ENCODE assay signal across 21 cellular contexts in genomic region chr21:44408226-44408625, GRCh38. TPM values are rescaled to one million over a fixed set of nuclear protein-coding genes. Genes with fewer than 3 reads are reported as not detected.
"Had no signal": no experiment of that assay in that cellular context is flagged by ENCODE, and none has a peak within 500 bp of the region (broad histone marks: within the 10 kb centered on the region; RNA-seq: fewer than 3 reads in every experiment).

No MANE protein-coding gene starts in this region.

- H3K4me1 Mint-ChIP-seq: stimulated activated memory B cell treated with anti-CD40 and anti-IgM and Interleukin-4, amounts not matched to agents 10 μg/mL and 1 μg/mL and 100 μg/mL, for 72 hours; WTC11 had no signal

- H3K4me3 ChIP-seq: ascending aorta, breast epithelium, esophagus muscularis mucosa, gastroesophageal sphincter, heart left ventricle, pancreas, right lobe of liver, thoracic aorta, upper lobe of right lung had no signal

- H3K27me3 ChIP-seq: ascending aorta, breast epithelium, heart left ventricle, pancreas, right lobe of liver, upper lobe of right lung had no signal

- H3K27ac Mint-ChIP-seq: activated CD4-positive, alpha-beta T cell treated with anti-CD3 and anti-CD28 coated beads for 36 hours; stimulated activated memory B cell treated with anti-CD40 and anti-IgM and Interleukin-4, amounts not matched to agents 10 μg/mL and 1 μg/mL and 100 μg/mL, for 72 hours; T-helper 2 cell treated with Interferon-gamma antibody and Interleukin-4, amounts not matched to agents 5 μg/mL and 100 μg/mL, for 36 hours; WTC11 had no signal

- H3K36me3 ChIP-seq: ascending aorta, breast epithelium, esophagus muscularis mucosa, gastroesophageal sphincter, pancreas, right lobe of liver, thoracic aorta, upper lobe of right lung had no signal

- H3K4me3 Mint-ChIP-seq: activated CD4-positive, alpha-beta T cell treated with anti-CD3 and anti-CD28 coated beads for 36 hours; stimulated activated memory B cell treated with anti-CD40 and anti-IgM and Interleukin-4, amounts not matched to agents 10 μg/mL and 1 μg/mL and 100 μg/mL, for 72 hours; T-helper 2 cell treated with Interferon-gamma antibody and Interleukin-4, amounts not matched to agents 5 μg/mL and 100 μg/mL, for 36 hours; WTC11 had no signal

- ATAC-seq: gastroesophageal sphincter; heart left ventricle; left lobe of liver; pancreas; right lobe of liver; stimulated activated memory B cell treated with anti-CD40 and anti-IgM and Interleukin-4, amounts not matched to agents 10 μg/mL and 1 μg/mL and 100 μg/mL, for 72 hours; upper lobe of right lung; WTC11 had no signal

- DNase-seq: activated CD4-positive, alpha-beta T cell treated with anti-CD3 and anti-CD28 coated beads for 36 hours; cerebellar nuclear complex; effector CD4-positive, alpha-beta T cell; heart left ventricle; kidney; mammary epithelial cell; pancreas; stimulated activated CD4-positive, alpha-beta T cell treated with anti-CD3 and anti-CD28 coated beads, Interleukin-4, amount 100 ng/mL, for 24 hours; upper lobe of right lung had no signal

- H3K27ac ChIP-seq: ascending aorta, breast epithelium, esophagus muscularis mucosa, gastroesophageal sphincter, heart left ventricle, pancreas, right lobe of liver, thoracic aorta, upper lobe of right lung had no signal

- H3K9me3 ChIP-seq: ascending aorta, breast epithelium, esophagus muscularis mucosa, gastroesophageal sphincter, pancreas, right lobe of liver, thoracic aorta, upper lobe of right lung had no signal

- H3K27me3 Mint-ChIP-seq: activated CD4-positive, alpha-beta T cell treated with anti-CD3 and anti-CD28 coated beads for 36 hours; stimulated activated memory B cell treated with anti-CD40 and anti-IgM and Interleukin-4, amounts not matched to agents 10 μg/mL and 1 μg/mL and 100 μg/mL, for 72 hours had no signal

- H3K36me3 Mint-ChIP-seq: stimulated activated memory B cell treated with anti-CD40 and anti-IgM and Interleukin-4, amounts not matched to agents 10 μg/mL and 1 μg/mL and 100 μg/mL, for 72 hours had no signal

- H3K4me1 ChIP-seq: ascending aorta, breast epithelium, esophagus muscularis mucosa, gastroesophageal sphincter, heart left ventricle, pancreas, right lobe of liver, upper lobe of right lung had no signal

RNA-seq across cellular contexts. Expression of gene TRPM2, which starts 54.8 kb away (rescaled TPM):
- total RNA-seq: endothelial cell of umbilical vein, pulmonary artery endothelial cell had no signal
- polyA plus RNA-seq: endothelial cell of umbilical vein had no signal
